In the genomic region with DNA sequence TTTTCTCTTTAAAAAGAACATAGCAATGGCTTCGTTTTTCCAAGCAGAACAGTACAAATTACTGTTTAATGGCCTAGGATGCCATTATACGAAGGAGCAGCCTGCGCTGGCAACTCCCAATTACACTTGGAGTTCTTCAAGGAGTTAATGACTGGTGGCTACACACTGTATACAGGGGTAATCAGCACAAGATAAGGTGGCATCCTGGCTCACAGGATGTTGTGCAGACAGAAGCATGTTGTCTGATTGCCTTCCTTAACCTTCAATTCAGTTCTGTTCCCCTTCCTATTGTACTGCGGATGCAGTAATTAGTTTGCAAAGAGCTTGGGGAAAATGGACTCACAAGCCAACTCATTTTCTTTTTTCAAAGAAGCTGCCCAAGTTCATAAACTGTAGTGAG, we compare ENCODE assay signal across 34 cellular contexts.
"Had no signal": no experiment of that assay in that cellular context is flagged by ENCODE, and none has a peak within 500 bp of the region (broad histone marks: within the 10 kb centered on the region; RNA-seq: fewer than 3 reads in every experiment).

No MANE protein-coding gene starts in this region.

- H3K4me3 ChIP-seq: adrenal gland, ascending aorta, cardiac muscle cell, coronary artery, dorsolateral prefrontal cortex, gastrocnemius medialis, psoas muscle, right atrium auricular region, spleen, testis, transverse colon had no signal

- H3K27me3 Mint-ChIP-seq: activated CD4-positive, alpha-beta T cell treated with anti-CD3 and anti-CD28 coated beads for 36 hours; activated naive CD8-positive, alpha-beta T cell treated with anti-CD3 and anti-CD28 coated beads for 36 hours; brain; effector memory CD8-positive, alpha-beta T cell; naive thymus-derived CD4-positive, alpha-beta T cell had no signal

- H3K4me1 ChIP-seq: adrenal gland, ascending aorta, gastrocnemius medialis, parathyroid adenoma, psoas muscle, right atrium auricular region, spleen, testis had no signal

- H3K9ac ChIP-seq: parathyroid adenoma had no signal

- FAIRE-seq: islet of Langerhans had no signal

- H3K36me3 ChIP-seq: adrenal gland, ascending aorta, cardiac muscle cell, gastrocnemius medialis, right atrium auricular region, spleen, transverse colon had no signal

- DNase-seq: activated CD4-positive, alpha-beta T cell treated with anti-CD3 and anti-CD28 coated beads for 36 hours; activated CD4-positive, alpha-beta T cell treated with anti-CD3 and anti-CD28 coated beads, Interleukin-2, amount 50 U/mL, for 4 hours; activated CD4-positive, CD25-positive, alpha-beta regulatory T cell; activated effector memory CD4-positive, alpha-beta T cell treated with Interleukin-2 at 50 U/mL for 16 hours; activated naive CD4-positive, alpha-beta T cell treated with Interleukin-2 at 50 U/mL for 16 hours; activated naive CD8-positive, alpha-beta T cell treated with anti-CD3 and anti-CD28 coated beads for 36 hours; activated T-cell treated with anti-CD3 and anti-CD28 coated beads for 4 hours; adrenal gland; dorsolateral prefrontal cortex; effector memory CD8-positive, alpha-beta T cell; erythroblast; gastrocnemius medialis; glutamatergic neuron; left ventricle myocardium superior; mammary epithelial cell; midbrain; naive thymus-derived CD4-positive, alpha-beta T cell; nucleus accumbens; psoas muscle; spleen; stimulated activated CD4-positive, alpha-beta T cell treated with anti-CD3 and anti-CD28 coated beads, Interleukin-2, amount 100 ng/mL, for 48 hours; stimulated activated naive CD8-positive, alpha-beta T cell treated with anti-CD3 and anti-CD28 coated beads, Interleukin-15, Interleukin-2, amounts not matched to agents 100 U/mL and 50 U/mL, for 24 hours; T-helper 1 cell; testis; transverse colon had no signal

- H2AFZ ChIP-seq: parathyroid adenoma had no signal

- H3K4me3 Mint-ChIP-seq: activated CD4-positive, alpha-beta T cell treated with anti-CD3 and anti-CD28 coated beads for 36 hours; activated naive CD8-positive, alpha-beta T cell treated with anti-CD3 and anti-CD28 coated beads for 36 hours; brain; effector memory CD8-positive, alpha-beta T cell; naive thymus-derived CD4-positive, alpha-beta T cell; neural crest cell; T-helper 2 cell treated with Interferon-gamma antibody and Interleukin-4, amounts not matched to agents 5 μg/mL and 100 μg/mL, for 36 hours had no signal

- H3K36me3 Mint-ChIP-seq: activated naive CD8-positive, alpha-beta T cell treated with anti-CD3 and anti-CD28 coated beads for 36 hours; brain; naive thymus-derived CD4-positive, alpha-beta T cell had no signal

- H3K79me2 ChIP-seq: parathyroid adenoma had no signal

- ATAC-seq: activated CD4-positive, alpha-beta T cell treated with anti-CD3 and anti-CD28 coated beads for 36 hours; effector memory CD8-positive, alpha-beta T cell; gastrocnemius medialis; left ventricle myocardium superior; naive thymus-derived CD4-positive, alpha-beta T cell; psoas muscle; stimulated activated naive CD8-positive, alpha-beta T cell treated with anti-CD3 and anti-CD28 coated beads, Interleukin-15, Interleukin-2, amounts not matched to agents 100 U/mL and 50 U/mL, for 24 hours had no signal

- H3K4me1 Mint-ChIP-seq: activated CD4-positive, alpha-beta T cell treated with anti-CD3 and anti-CD28 coated beads for 36 hours; activated naive CD8-positive, alpha-beta T cell treated with anti-CD3 and anti-CD28 coated beads for 36 hours; brain; naive thymus-derived CD4-positive, alpha-beta T cell; neural crest cell had no signal

- H3K27ac ChIP-seq: adrenal gland, ascending aorta, cardiac muscle cell, coronary artery, dorsolateral prefrontal cortex, gastrocnemius medialis, parathyroid adenoma, psoas muscle, right atrium auricular region, spleen, testis, transverse colon had no signal

- H3K27ac Mint-ChIP-seq: activated CD4-positive, alpha-beta T cell treated with anti-CD3 and anti-CD28 coated beads for 36 hours; activated naive CD8-positive, alpha-beta T cell treated with anti-CD3 and anti-CD28 coated beads for 36 hours; brain; effector memory CD8-positive, alpha-beta T cell; naive thymus-derived CD4-positive, alpha-beta T cell; T-helper 2 cell treated with Interferon-gamma antibody and Interleukin-4, amounts not matched to agents 5 μg/mL and 100 μg/mL, for 36 hours had no signal

- H3K9me3 ChIP-seq: adrenal gland, ascending aorta, gastrocnemius medialis, psoas muscle, right atrium auricular region, testis, transverse colon had no signal

- H3K27me3 ChIP-seq: adrenal gland, ascending aorta, cardiac muscle cell, gastrocnemius medialis, right atrium auricular region, spleen, testis, transverse colon had no signal
